In the genomic region with DNA sequence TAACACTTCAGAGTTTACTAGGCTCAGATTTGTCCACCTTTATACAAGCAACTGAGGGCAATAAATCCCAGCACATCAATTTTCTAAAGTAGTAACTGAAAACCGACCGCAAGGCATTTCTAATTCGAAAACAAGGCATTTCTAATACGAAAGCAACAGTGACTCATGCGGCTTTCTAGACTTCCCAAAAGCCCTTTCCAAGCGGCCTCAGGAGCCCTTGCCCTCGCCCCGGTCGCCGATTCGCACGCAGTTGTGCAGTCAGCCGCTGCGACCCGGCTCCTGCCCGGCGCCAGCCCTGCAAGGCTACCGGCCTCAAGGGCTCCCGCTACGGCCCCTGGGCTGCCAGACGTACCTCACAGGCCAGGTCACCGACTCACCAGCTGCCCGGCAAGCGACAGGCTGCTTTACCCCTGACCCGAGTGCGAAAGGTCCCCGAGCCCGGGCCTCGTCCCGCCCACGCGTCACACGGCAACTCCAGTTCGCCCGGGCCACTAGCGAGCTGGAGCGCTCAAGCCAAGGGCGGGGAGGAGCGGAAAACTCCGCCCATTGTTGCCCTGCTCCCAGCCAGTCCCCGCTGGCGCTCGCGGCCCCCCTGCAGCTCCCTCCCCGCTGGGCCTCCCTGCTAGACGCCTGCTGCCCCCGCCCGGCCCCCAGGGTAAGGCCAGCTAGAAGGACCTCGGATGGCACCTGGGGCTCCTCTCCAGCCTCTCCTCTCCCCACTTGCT, we compare ENCODE assay signal across 8 cellular contexts. TPM values are rescaled to one million over a fixed set of nuclear protein-coding genes. Genes with fewer than 3 reads are reported as not detected.
DNase-seq lines count a peak whose midpoint lies in the region; ATAC-seq and TF ChIP-seq lines count a peak whose summit lies in the region.

No MANE protein-coding gene starts in this region.

- CTCF ChIA-PET in activated CD4-positive, alpha-beta T cell treated with anti-CD3 and anti-CD28 coated beads for 36 hours (lab: Charles Lee), result interaction anchor here (0.6 to 1.2 kb wide), 4 partner anchors 9 to 1180 kb away, joined by 3 to 4 read pairs (median 3); no protein-coding TSS in a partner anchor

- intact Hi-C loops in activated CD4-positive, alpha-beta T cell treated with anti-CD3 and anti-CD28 coated beads for 36 hours (cut with DNase I, micrococcal nuclease), result loop anchor here in 1 of 2 experiments (5.0 kb wide), 1 partner anchor 259 kb away; no protein-coding TSS in a partner anchor

- TF ChIP-seq CTCF in choroid plexus epithelial cell (conservative IDR thresholded peaks at IDR 0.05; ENCODE audit: low read depth, low read length), result no peak

- no peaks in the 10 kb centered on the region for H3K27me3 Mint-ChIP-seq in activated CD4-positive, alpha-beta T cell treated with anti-CD3 and anti-CD28 coated beads for 36 hours

- DNase-seq in NCI-H187 (lab: John Stamatoyannopoulos, UW), result peak; percentile 5 to 30
- no peak for DNase-seq in NCI-H187 treated with DMSO at 0.1 percent for 48 hours (lab: John Stamatoyannopoulos, UW)
- peak; percentile 68 for DNase-seq in NCI-H2196 (lab: John Stamatoyannopoulos, UW; ENCODE audit: unreplicated experiment)
- DNase-seq in activated CD4-positive, alpha-beta T cell treated with anti-CD3 and anti-CD28 coated beads for 36 hours, result peak; percentile 91
- DNase-seq in choroid plexus epithelial cell (ENCODE audit: low read depth), result peak; percentile 94
- peak; percentile 47 to 52 for DNase-seq in stimulated activated CD4-positive, alpha-beta T cell treated with anti-CD3 and anti-CD28 coated beads, Interleukin-1b, Interleukin-23, amount 100 ng/mL, for 1 hour (ENCODE audit: low read depth in 2 of 2)

- ATAC-seq in HG02870 (IDR thresholded peaks at IDR 0.05; ENCODE audit: unreplicated experiment), result peak; percentile 84
- peak; percentile 91 for ATAC-seq in activated CD4-positive, alpha-beta T cell treated with anti-CD3 and anti-CD28 coated beads for 36 hours

- no peaks in the 10 kb centered on the region for H3K27me3 ChIP-seq in layer of hippocampus (ENCODE audit: control insufficient read depth, insufficient read depth, low read length)

- peaks cover 93% of the 10 kb centered on the region for H3K4me1 Mint-ChIP-seq in activated CD4-positive, alpha-beta T cell treated with anti-CD3 and anti-CD28 coated beads for 36 hours

- H3K4me3 Mint-ChIP-seq in activated CD4-positive, alpha-beta T cell treated with anti-CD3 and anti-CD28 coated beads for 36 hours, result peak overlapping the region; percentile 79

- peak overlapping the region; percentile 75 for H3K27ac Mint-ChIP-seq in activated CD4-positive, alpha-beta T cell treated with anti-CD3 and anti-CD28 coated beads for 36 hours

- peaks cover 8% of the 10 kb centered on the region for H3K36me3 Mint-ChIP-seq in activated CD4-positive, alpha-beta T cell treated with anti-CD3 and anti-CD28 coated beads for 36 hours (ENCODE audit: low read depth)

- H3K9me3 Mint-ChIP-seq in activated CD4-positive, alpha-beta T cell treated with anti-CD3 and anti-CD28 coated beads for 36 hours (ENCODE audit: low read depth), result no peaks in the 10 kb centered on the region

- POLR2A ChIA-PET in activated CD4-positive, alpha-beta T cell treated with anti-CD3 and anti-CD28 coated beads for 36 hours (lab: Charles Lee), result interaction anchor here (0.5 kb wide), 1 partner anchor 9 kb away, joined by 4 read pairs; no protein-coding TSS in a partner anchor

- H3K4me3 ChIP-seq in choroid plexus epithelial cell (ENCODE audit: low read depth, low read length), result peak overlapping the region; percentile 75

- peak overlapping the region; percentile 73 for H3K27ac ChIP-seq in layer of hippocampus (ENCODE audit: low read depth, low read length)

RNA-seq across cellular contexts. Expression of gene NCOA4, which starts 7.3 kb away (rescaled TPM):
- total RNA-seq in activated CD4-positive, alpha-beta T cell treated with anti-CD3 and anti-CD28 coated beads for 36 hours, result 10 to 100 TPM; 84.3 to 97.4 TPM

RNA-seq across cellular contexts. Expression of gene MSMB, which starts 22.9 kb away (rescaled TPM):
- total RNA-seq in activated CD4-positive, alpha-beta T cell treated with anti-CD3 and anti-CD28 coated beads for 36 hours, result not detected

RNA-seq across cellular contexts. Expression of gene TIMM23, which starts 50.9 kb away (rescaled TPM):
- 10 to 100 TPM; 72.6 to 79.5 TPM for total RNA-seq in activated CD4-positive, alpha-beta T cell treated with anti-CD3 and anti-CD28 coated beads for 36 hours
